Comparison of ENCODE assay signal across 9 cellular contexts in the genomic region with DNA sequence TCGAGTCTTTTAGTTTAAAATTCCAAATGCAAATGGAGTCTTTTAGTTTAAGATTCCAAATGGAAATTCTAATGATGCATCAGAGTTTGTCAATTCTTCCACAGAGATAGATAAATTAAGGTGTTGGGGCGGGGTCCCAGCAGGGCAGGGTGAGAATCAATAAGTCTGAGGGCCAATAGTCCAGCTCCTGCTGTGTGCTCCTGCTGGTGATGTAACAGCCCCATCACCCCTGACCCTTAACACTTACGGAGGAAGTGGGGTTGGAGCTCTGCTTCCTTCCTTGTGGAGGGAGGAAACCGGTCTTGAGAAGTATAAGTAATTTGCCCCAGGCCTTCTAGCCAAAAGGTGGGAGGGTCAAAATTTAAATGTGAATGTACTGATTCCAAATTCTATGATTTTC. TPM values are rescaled to one million over a fixed set of nuclear protein-coding genes. Genes with fewer than 3 reads are reported as not detected.
DNase-seq lines count a peak whose midpoint lies in the region; ATAC-seq and TF ChIP-seq lines count a peak whose summit lies in the region.
"Had no signal": no experiment of that assay in that cellular context is flagged by ENCODE, and none has a peak within 500 bp of the region (broad histone marks: within the 10 kb centered on the region; RNA-seq: fewer than 3 reads in every experiment).

No MANE protein-coding gene starts in this region.

- peaks cover 0 to 2% (median 0%) of the 10 kb centered on the region in 11 donors for H3K9me3 Mint-ChIP-seq in naive thymus-derived CD4-positive, alpha-beta T cell

- H3K4me1 ChIP-seq in ES-I3 (ENCODE audit: insufficient read depth, low read length) (peaks cover 18% of the 10 kb centered on the region), ascending aorta (peaks cover 0 to 2% of the 10 kb centered on the region in 2 donors)
- peaks cover 39 to 43% of the 10 kb centered on the region in 2 donors for H3K4me1 ChIP-seq in naive thymus-derived CD4-positive, alpha-beta T cell (ENCODE audit: control insufficient read depth in 2 of 2, insufficient read depth in 2 of 2, low read length in 2 of 2)
- H3K4me1 ChIP-seq: Peyer's patch had no signal

- H3K27me3 ChIP-seq in naive thymus-derived CD4-positive, alpha-beta T cell (ENCODE audit: control insufficient read depth in 2 of 2, insufficient read depth in 2 of 2, low read length in 2 of 2) = no peaks in the 10 kb centered on the region
- no peaks in the 10 kb centered on the region for H3K27me3 ChIP-seq in ascending aorta
- H3K27me3 ChIP-seq: Peyer's patch had no signal

- CTCF ChIA-PET in naive thymus-derived CD4-positive, alpha-beta T cell (lab: Charles Lee) = interaction anchor here (1.9 kb wide), 1 partner anchor 12 kb away, joined by 4 read pairs; no protein-coding TSS in a partner anchor

- DNase-seq in NCI-H69 (lab: John Stamatoyannopoulos, UW) = peak; percentile 66
- DNase-seq in dermis blood vessel endothelial cell = peak; percentile 87
- DNase-seq in naive thymus-derived CD4-positive, alpha-beta T cell = no peak
- DNase-seq in A172 (ENCODE audit: low spot score) = no peak
- DNase-seq in NCI-H446 treated with DMSO at 0.1 percent for 48 hours (lab: John Stamatoyannopoulos, UW) = no peak
- DNase-seq in ascending aorta (ENCODE audit: low spot score in 2 of 2) = no peak
- DNase-seq: Peyer's patch had no signal

- peak overlapping the region; percentile 16; the same call in 1 of the 2 replicates for H3K9ac ChIP-seq in ES-I3 (ENCODE audit: low read depth, low read length)

- H3K36me3 ChIP-seq in ES-I3 (ENCODE audit: insufficient read depth, low read length) (peaks cover 10% of the 10 kb centered on the region), ascending aorta (peaks cover 15 to 19% of the 10 kb centered on the region in 2 donors)
- H3K36me3 ChIP-seq in naive thymus-derived CD4-positive, alpha-beta T cell (ENCODE audit: control insufficient read depth in 2 of 3, insufficient read depth in 3 of 3, low read length in 3 of 3) = peaks cover 4 to 19% (median 17%) of the 10 kb centered on the region in 3 experiments

- no peak for TF ChIP-seq CTCF in ascending aorta (IDR thresholded peaks at IDR 0.05)

- ATAC-seq in naive thymus-derived CD4-positive, alpha-beta T cell = peak; percentile 45
- ATAC-seq in HG03039 (IDR thresholded peaks at IDR 0.05; ENCODE audit: unreplicated experiment) = no peak

- intact Hi-C loops in naive thymus-derived CD4-positive, alpha-beta T cell (cut with micrococcal nuclease) = no loop called here
- intact Hi-C loops in ascending aorta (cut with DNase I) = no loop called here

- H3K9me3 ChIP-seq in ES-I3 (ENCODE audit: control insufficient read depth, insufficient read depth, low read length) (no peaks in the 10 kb centered on the region), ascending aorta (no peaks in the 10 kb centered on the region)
- no peaks in the 10 kb centered on the region for H3K9me3 ChIP-seq in naive thymus-derived CD4-positive, alpha-beta T cell (ENCODE audit: control insufficient read depth in 2 of 3, low read length in 3 of 3)
- H3K9me3 ChIP-seq: Peyer's patch had no signal

- POLR2A ChIA-PET in naive thymus-derived CD4-positive, alpha-beta T cell (lab: Charles Lee) = interaction anchor here (0.6 to 6.0 kb wide), 7 partner anchors 10 to 784 kb away, joined by 3 to 41 read pairs (median 4); a partner anchor contains a TSS

- H3K27ac ChIP-seq in naive thymus-derived CD4-positive, alpha-beta T cell (ENCODE audit: low read depth, low read length) = peak overlapping the region; percentile 22
- no peak overlapping the region for H3K27ac ChIP-seq in ascending aorta

- peaks cover 8 to 35% (median 18%) of the 10 kb centered on the region in 5 donors for H3K36me3 Mint-ChIP-seq in naive thymus-derived CD4-positive, alpha-beta T cell

- H3K27ac Mint-ChIP-seq in naive thymus-derived CD4-positive, alpha-beta T cell = peak overlapping the region; percentile 28 to 93 (median 78)

- H3K27me3 Mint-ChIP-seq in naive thymus-derived CD4-positive, alpha-beta T cell = no peaks in the 10 kb centered on the region

- H3K4me3 ChIP-seq in naive thymus-derived CD4-positive, alpha-beta T cell (ENCODE audit: low read length) = peak overlapping the region; percentile 40
- no peak overlapping the region for H3K4me3 ChIP-seq in ascending aorta
- H3K4me3 ChIP-seq: Peyer's patch had no signal

- H3K4me1 Mint-ChIP-seq in naive thymus-derived CD4-positive, alpha-beta T cell = peaks cover 60 to 74% (median 71%) of the 10 kb centered on the region in 7 donors

- peak overlapping the region; percentile 60 to 84 (median 78) for H3K4me3 Mint-ChIP-seq in naive thymus-derived CD4-positive, alpha-beta T cell

RNA-seq across cellular contexts. Expression of a gene that starts 17.3 kb away (rescaled TPM):
- total RNA-seq in dermis blood vessel endothelial cell (8.0 and 10.6 TPM in 2 replicates), ascending aorta (9.9 TPM)
- 10 to 100 TPM; 15.3 to 26.7 (median 25.5) TPM for total RNA-seq in naive thymus-derived CD4-positive, alpha-beta T cell
- polyA plus RNA-seq in naive thymus-derived CD4-positive, alpha-beta T cell = 10 to 100 TPM; 13.8 to 25.7 TPM
- total RNA-seq in A172 (2014; rRNA removed; shearing (Covaris generic)) = 10.4 and 14.0 TPM in 2 replicates

Comparison
In these comparisons a context has a peak if more than half of its experiments do, and no peak if none do; other contexts are left out.
1. DNase-seq: peak in NCI-H69 (single experiment) and dermis blood vessel endothelial cell (single experiment); none in naive thymus-derived CD4-positive, alpha-beta T cell (0 of 9), A172 (single experiment), NCI-H446 treated with DMSO at 0.1 percent for 48 hours (single experiment) and ascending aorta (0 of 2).